1 cellular context compared by ENCODE assay signal in the genomic region with DNA sequence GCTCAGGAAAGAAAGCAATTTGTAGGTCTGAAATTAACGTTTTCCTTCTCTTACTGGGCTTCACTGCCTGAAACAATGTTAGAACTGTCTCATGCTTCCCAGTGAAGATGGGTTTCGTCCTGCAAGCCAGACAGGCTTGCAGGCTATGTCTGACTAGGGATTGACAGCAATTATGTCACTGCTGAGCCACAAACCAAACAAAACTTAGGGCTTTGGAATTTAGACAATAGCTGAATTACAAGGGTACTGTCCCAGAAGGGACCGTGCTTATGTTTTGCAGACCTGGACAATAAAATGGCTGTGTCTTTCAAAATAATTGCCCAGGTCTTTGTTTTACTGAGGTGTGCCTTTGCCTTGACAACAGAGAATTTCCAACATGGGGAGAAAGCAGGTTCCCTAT.
TF ChIP-seq lines count a peak whose summit lies in the region.

No MANE protein-coding gene starts in this region.

TF ChIP-seq in H1, 55 proteins besides CTCF, POLR2A, EP300 and RAD21 (continued from another document):
- TF ChIP-seq EGR1 (IDR thresholded peaks at IDR 0.05; ENCODE audit: borderline replicate concordance, low read depth, low read length) (no peak), JUN (IDR thresholded peaks at IDR 0.05; ENCODE audit: low read depth, low read length) (no peak), JUND (IDR thresholded peaks at IDR 0.05; ENCODE audit: low read length) (no peak), SP4 (IDR thresholded peaks at IDR 0.05; ENCODE audit: low read length) (no peak)
TF ChIP-seq in H1: peak in this region for 0.
